ENCODE assay signal across 24 cellular contexts in genomic region chr22:30511903-30512302, GRCh38. TPM values are rescaled to one million over a fixed set of nuclear protein-coding genes. Genes with fewer than 3 reads are reported as not detected.
A peak's percentile ranks its signal among the peaks of the same experiment; 100 is the strongest.
DNase-seq lines count a peak whose midpoint lies in the region; ATAC-seq and TF ChIP-seq lines count a peak whose summit lies in the region.
"Had no signal": no experiment of that assay in that cellular context is flagged by ENCODE, and none has a peak within 500 bp of the region (broad histone marks: within the 10 kb centered on the region; RNA-seq: fewer than 3 reads in every experiment).

No MANE protein-coding gene starts in this region.

- H3K36me3 ChIP-seq in IMR-90 (ENCODE audit: control insufficient read depth, insufficient read depth, low read length) (no peaks in the 10 kb centered on the region), MG63 (no peaks in the 10 kb centered on the region)
- H3K36me3 ChIP-seq: BE2C; BLaER1 treated with 17β-estradiol and CSF1 and Interleukin-3, amounts not matched to agents 10 nM and 100 nM had no signal

- no peaks in the 10 kb centered on the region for H3K79me1 ChIP-seq in IMR-90 (ENCODE audit: low read depth in 1 of 2, low read length in 2 of 2)

- no peak overlapping the region for H3K9ac ChIP-seq in IMR-90 (ENCODE audit: low read depth, low read length)
- H3K9ac ChIP-seq: BLaER1 treated with 17β-estradiol and CSF1 and Interleukin-3, amounts not matched to agents 10 nM and 100 nM had no signal

- H4K5ac ChIP-seq in IMR-90 (ENCODE audit: low read depth, low read length), result no peak overlapping the region

- H3K4ac ChIP-seq in IMR-90 (ENCODE audit: low read depth, low read length), result no peak overlapping the region

- no peak overlapping the region for H3K27ac Mint-ChIP-seq in activated CD8-positive, alpha-beta T cell treated with anti-CD3 and anti-CD28 coated beads for 36 hours
- no peak overlapping the region for H3K27ac Mint-ChIP-seq in activated CD8-positive, alpha-beta T cell treated with anti-CD3 and anti-CD28 coated beads, Interleukin-2, amount 10 ng/mL, durations not matched to agents 7 days and 5 days
- no peak overlapping the region for H3K27ac Mint-ChIP-seq in WTC11
- H3K27ac Mint-ChIP-seq: CD14-positive monocyte; CD4-positive, alpha-beta T cell; CD8-positive, alpha-beta memory T cell had no signal

- H3K4me3 ChIP-seq in IMR-90 (ENCODE audit: insufficient read depth, low read depth, low read length) (no peak overlapping the region), MG63 (no peak overlapping the region)
- H3K4me3 ChIP-seq: BLaER1 treated with 17β-estradiol and CSF1 and Interleukin-3, amounts not matched to agents 10 nM and 100 nM; GM12878 had no signal

- no peak for TF ChIP-seq CTCF in activated CD8-positive, alpha-beta T cell treated with anti-CD3 and anti-CD28 coated beads for 36 hours (IDR thresholded peaks at IDR 0.05)
- TF ChIP-seq CTCF in IMR-90 (conservative IDR thresholded peaks at IDR 0.05; ENCODE audit: low read depth, low read length) (no peak), WTC11 (IDR thresholded peaks at IDR 0.05) (no peak)

- H3K36me3 Mint-ChIP-seq in activated CD8-positive, alpha-beta T cell treated with anti-CD3 and anti-CD28 coated beads for 36 hours (ENCODE audit: low read depth), result no peaks in the 10 kb centered on the region
- no peaks in the 10 kb centered on the region for H3K36me3 Mint-ChIP-seq in activated CD8-positive, alpha-beta T cell treated with anti-CD3 and anti-CD28 coated beads, Interleukin-2, amount 10 ng/mL, durations not matched to agents 7 days and 5 days (ENCODE audit: low read depth)
- no peaks in the 10 kb centered on the region for H3K36me3 Mint-ChIP-seq in WTC11
- H3K36me3 Mint-ChIP-seq: CD14-positive monocyte; CD8-positive, alpha-beta memory T cell had no signal

- TF ChIP-seq POLR2A in IMR-90 (IDR thresholded peaks at IDR 0.05; ENCODE audit: low read depth, low read length) (no peak), erythroblast (IDR thresholded peaks at IDR 0.05; ENCODE audit: low read length) (no peak)

- TF ChIP-seq RAD21 in IMR-90 (IDR thresholded peaks at IDR 0.05; ENCODE audit: low read length), result no peak

- H3K4me2 ChIP-seq in IMR-90 (ENCODE audit: low read depth, low read length), result no peak overlapping the region
- H3K4me2 ChIP-seq: BLaER1 treated with 17β-estradiol and CSF1 and Interleukin-3, amounts not matched to agents 10 nM and 100 nM had no signal

- peaks cover 5% of the 10 kb centered on the region for H3K27me3 Mint-ChIP-seq in activated CD8-positive, alpha-beta T cell treated with anti-CD3 and anti-CD28 coated beads for 36 hours
- H3K27me3 Mint-ChIP-seq in activated CD8-positive, alpha-beta T cell treated with anti-CD3 and anti-CD28 coated beads, Interleukin-2, amount 10 ng/mL, durations not matched to agents 7 days and 5 days (ENCODE audit: low read depth), result peaks cover 4% of the 10 kb centered on the region
- H3K27me3 Mint-ChIP-seq in WTC11 (ENCODE audit: low read depth), result peaks cover 2% of the 10 kb centered on the region; the same call in 1 of the 2 replicates

- no peak overlapping the region for H4K8ac ChIP-seq in IMR-90 (ENCODE audit: low read depth in 2 of 2, low read length in 2 of 2)

- no peaks in the 10 kb centered on the region for H4K20me1 ChIP-seq in IMR-90 (ENCODE audit: insufficient read depth, low read length)
- H4K20me1 ChIP-seq: BLaER1 treated with 17β-estradiol and CSF1 and Interleukin-3, amounts not matched to agents 10 nM and 100 nM had no signal

- H3K9me3 ChIP-seq in IMR-90 (ENCODE audit: control insufficient read depth, insufficient read depth, low read length) (peaks cover 3% of the 10 kb centered on the region; the same call in 1 of the 2 replicates), MG63 (peaks cover 2% of the 10 kb centered on the region; the same call in 1 of the 2 replicates)
- H3K9me3 ChIP-seq: BE2C had no signal

- H2BK5ac ChIP-seq in IMR-90 (ENCODE audit: low read depth, low read length, poor library complexity, severe bottlenecking), result no peak overlapping the region

- H3K14ac ChIP-seq in IMR-90 (replicated peaks; ENCODE audit: low read depth, low read length), result no peak overlapping the region

- BruUV-seq in IMR-90 (replicated peaks; lab: Mats Ljungman, UMichigan), result no TSS peak

- no peak overlapping the region for H2BK120ac ChIP-seq in IMR-90 (ENCODE audit: low read depth, low read length)

- intact Hi-C loops in activated CD8-positive, alpha-beta T cell treated with anti-CD3 and anti-CD28 coated beads for 36 hours (cut with micrococcal nuclease), result no loop called here
- intact Hi-C loops in IMR-90 (cut with micrococcal nuclease) (no loop called here), left cardiac atrium (cut with DNase I) (no loop called here)

- no peak overlapping the region for H2AFZ ChIP-seq in IMR-90 (replicated peaks; ENCODE audit: low read length, poor library complexity)

- no peak overlapping the region for H2BK15ac ChIP-seq in IMR-90 (ENCODE audit: low read depth, low read length)

- H3K4me1 ChIP-seq in IMR-90 (ENCODE audit: control insufficient read depth, insufficient read depth, low read length), result no peaks in the 10 kb centered on the region
- H3K4me1 ChIP-seq: BE2C had no signal

- H2AK5ac ChIP-seq in IMR-90 (ENCODE audit: low read depth, low read length), result no peak overlapping the region

- no peak overlapping the region for H2BK20ac ChIP-seq in IMR-90 (ENCODE audit: low read depth, low read length)

- peaks cover 26% of the 10 kb centered on the region for H3K27me3 ChIP-seq in IMR-90 (ENCODE audit: control insufficient read depth, insufficient read depth, low read length)
- H3K27me3 ChIP-seq in MG63, result no peaks in the 10 kb centered on the region
- H3K27me3 ChIP-seq: BE2C; BLaER1 treated with 17β-estradiol and CSF1 and Interleukin-3, amounts not matched to agents 10 nM and 100 nM had no signal

- dilution Hi-C loops in IMR-90 (cut with HindIII; ENCODE audit: low sequenced_read_pairs, unreplicated experiment), result no loop called here

- CTCF ChIA-PET in activated CD8-positive, alpha-beta T cell treated with anti-CD3 and anti-CD28 coated beads for 36 hours (lab: Charles Lee), result no interaction called here
- CTCF ChIA-PET in activated CD8-positive, alpha-beta T cell treated with anti-CD3 and anti-CD28 coated beads, Interleukin-2, amount 10 ng/mL, durations not matched to agents 7 days and 5 days (lab: Charles Lee), result interaction anchor here (1.2 kb wide), 1 partner anchor 27 kb away, joined by 3 read pairs; no protein-coding TSS in a partner anchor
- CTCF ChIA-PET in IMR-90 (lab: Yijun Ruan, JAX), result no interaction called here
- CTCF ChIA-PET in WTC11 (lab: Charles Lee), result interaction anchor here (1.3 kb wide), 1 partner anchor 22 kb away, joined by 4 read pairs; no protein-coding TSS in a partner anchor

- H3K4me1 Mint-ChIP-seq in activated CD8-positive, alpha-beta T cell treated with anti-CD3 and anti-CD28 coated beads for 36 hours (ENCODE audit: low read depth), result no peaks in the 10 kb centered on the region
- H3K4me1 Mint-ChIP-seq in activated CD8-positive, alpha-beta T cell treated with anti-CD3 and anti-CD28 coated beads, Interleukin-2, amount 10 ng/mL, durations not matched to agents 7 days and 5 days (ENCODE audit: low read depth), result no peaks in the 10 kb centered on the region
- H3K4me1 Mint-ChIP-seq in WTC11, result no peaks in the 10 kb centered on the region
- H3K4me1 Mint-ChIP-seq: CD14-positive monocyte; CD8-positive, alpha-beta memory T cell had no signal

- 88% methylated on average over 6 of the region's 8 CpGs; no CpG with 5 or more reads in 1 of the 2 experiments for WGBS in IMR-90 (ENCODE audit: extremely low coverage in 2 of 2, insufficient read length in 1 of 2), 2 experiments

- H3K23ac ChIP-seq in IMR-90 (ENCODE audit: low read depth, low read length), result no peak overlapping the region

- H2AK9ac ChIP-seq in IMR-90 (replicated peaks; ENCODE audit: low read depth, low read length, poor library complexity), result no peak overlapping the region

- no peak overlapping the region for H3K18ac ChIP-seq in IMR-90 (ENCODE audit: low read depth, low read length)

- no peak overlapping the region for H3K56ac ChIP-seq in IMR-90 (ENCODE audit: extremely low read depth, insufficient read depth, low read length)

- in situ Hi-C loops in IMR-90 (cut with MboI; ENCODE audit: low sequenced_read_pairs), result no loop called here

- H3K9me3 Mint-ChIP-seq in activated CD8-positive, alpha-beta T cell treated with anti-CD3 and anti-CD28 coated beads for 36 hours, result peaks cover 2% of the 10 kb centered on the region
- H3K9me3 Mint-ChIP-seq in activated CD8-positive, alpha-beta T cell treated with anti-CD3 and anti-CD28 coated beads, Interleukin-2, amount 10 ng/mL, durations not matched to agents 7 days and 5 days (ENCODE audit: insufficient read depth), result no peaks in the 10 kb centered on the region
- H3K9me3 Mint-ChIP-seq in WTC11, result peaks cover 20% of the 10 kb centered on the region
- H3K9me3 Mint-ChIP-seq: CD4-positive, alpha-beta T cell had no signal

- no peak overlapping the region for H4K91ac ChIP-seq in IMR-90 (ENCODE audit: insufficient read depth, low read depth, low read length)

- no peak for ATAC-seq in activated CD8-positive, alpha-beta T cell treated with anti-CD3 and anti-CD28 coated beads for 36 hours
- ATAC-seq in activated CD8-positive, alpha-beta T cell treated with anti-CD3 and anti-CD28 coated beads, Interleukin-2, amount 10 ng/mL, durations not matched to agents 7 days and 5 days, result no peak
- no peak for ATAC-seq in IMR-90 (ENCODE audit: low read depth)
- ATAC-seq in WTC11, result no peak
- no peak for ATAC-seq in left cardiac atrium
- ATAC-seq in GM21723 (IDR thresholded peaks at IDR 0.05; ENCODE audit: unreplicated experiment), result no peak
- ATAC-seq: GM12878 had no signal

- no peak overlapping the region for H3K27ac ChIP-seq in IMR-90 (ENCODE audit: insufficient read depth, low read length)
- H3K27ac ChIP-seq: 22Rv1; BLaER1 treated with 17β-estradiol and CSF1 and Interleukin-3, amounts not matched to agents 10 nM and 100 nM had no signal

- DNase-seq in activated CD8-positive, alpha-beta T cell treated with anti-CD3 and anti-CD28 coated beads for 36 hours, result peak; percentile 23
- no peak for DNase-seq in activated CD8-positive, alpha-beta T cell treated with anti-CD3 and anti-CD28 coated beads, Interleukin-2, amount 10 ng/mL, durations not matched to agents 7 days and 5 days
- no peak for DNase-seq in IMR-90
- DNase-seq in WTC11 (ENCODE audit: low spot score), result no peak
- DNase-seq in erythroblast (lab: John Stamatoyannopoulos, UW), result peak; percentile 15 to 49
- no peak for DNase-seq in left cardiac atrium
- no peak for DNase-seq in MG63
- DNase-seq: ACHN; AML-193; BE2C; CD4-positive, alpha-beta T cell; CD8-positive, alpha-beta memory T cell; DMS 273 treated with DMSO at 0.1 percent for 48 hours; DMS79; EL; GDM1; GOT3; H7; HCEC 1CT had no signal

- H3K4me3 Mint-ChIP-seq in activated CD8-positive, alpha-beta T cell treated with anti-CD3 and anti-CD28 coated beads for 36 hours, result no peak overlapping the region
- H3K4me3 Mint-ChIP-seq in activated CD8-positive, alpha-beta T cell treated with anti-CD3 and anti-CD28 coated beads, Interleukin-2, amount 10 ng/mL, durations not matched to agents 7 days and 5 days, result no peak overlapping the region
- no peak overlapping the region for H3K4me3 Mint-ChIP-seq in WTC11
- H3K4me3 Mint-ChIP-seq: CD14-positive monocyte; CD4-positive, alpha-beta T cell; CD8-positive, alpha-beta memory T cell had no signal

- POLR2A ChIA-PET in activated CD8-positive, alpha-beta T cell treated with anti-CD3 and anti-CD28 coated beads for 36 hours (lab: Charles Lee), result interaction anchor here (1.1 kb wide), 1 partner anchor 13 kb away, joined by 3 read pairs; no protein-coding TSS in a partner anchor
- POLR2A ChIA-PET in activated CD8-positive, alpha-beta T cell treated with anti-CD3 and anti-CD28 coated beads, Interleukin-2, amount 10 ng/mL, durations not matched to agents 7 days and 5 days (lab: Charles Lee), result no interaction called here
- POLR2A ChIA-PET in IMR-90 (lab: Charles Lee; ENCODE audit: unreplicated experiment), result no interaction called here
- POLR2A ChIA-PET in WTC11 (lab: Charles Lee), result no interaction called here

- no peaks in the 10 kb centered on the region for H3K9me1 ChIP-seq in IMR-90 (ENCODE audit: insufficient read depth, low read length)

RNA-seq across cellular contexts. Expression of gene SEC14L4, which starts 6.4 kb away (rescaled TPM):
- total RNA-seq in activated CD8-positive, alpha-beta T cell treated with anti-CD3 and anti-CD28 coated beads for 36 hours, result not detected
- total RNA-seq in activated CD8-positive, alpha-beta T cell treated with anti-CD3 and anti-CD28 coated beads, Interleukin-2, amount 10 ng/mL, durations not matched to agents 7 days and 5 days, result not detected
- total RNA-seq in IMR-90 (2012; rRNA removed) (not detected in 2 replicates), WTC11 (2021) (1.9 to 2.9 TPM (median 2.8 TPM) in 3 replicates), left cardiac atrium (not detected)
- polyA plus RNA-seq in IMR-90 (2012; rRNA removed), result not detected in 2 replicates
- polyA plus RNA-seq in IMR-90 (2012; cell fraction: cytosol; rRNA removed), result not detected in 2 replicates
- not detected in 2 replicates for polyA plus RNA-seq in IMR-90 (2012; cell fraction: nucleus; rRNA removed; ENCODE audit: low replicate concordance)
- total RNA-seq in MG63 (2014; rRNA removed; shearing (Covaris generic); ENCODE audit: low replicate concordance), result 1.6 and 4.9 TPM in 2 replicates
- total RNA-seq: CD4-positive, alpha-beta T cell; CD8-positive, alpha-beta memory T cell; GM12878; H7 had no signal
- polyA plus RNA-seq: CD14-positive monocyte; CD8-positive, alpha-beta memory T cell; GM12878 had no signal

RNA-seq across cellular contexts. Expression of gene SEC14L6, which starts 34.6 kb away (rescaled TPM):
- not detected for total RNA-seq in activated CD8-positive, alpha-beta T cell treated with anti-CD3 and anti-CD28 coated beads for 36 hours
- total RNA-seq in activated CD8-positive, alpha-beta T cell treated with anti-CD3 and anti-CD28 coated beads, Interleukin-2, amount 10 ng/mL, durations not matched to agents 7 days and 5 days, result not detected
- total RNA-seq in IMR-90 (2012; rRNA removed) (not detected in 2 replicates), WTC11 (2021) (1.6 to 2.0 TPM (median 1.7 TPM) in 3 replicates), left cardiac atrium (under 1 TPM; 0.08 to 0.56 TPM)
- 0.09 TPM in 1 of 2 replicates, not detected in the other for polyA plus RNA-seq in IMR-90 (2012; rRNA removed)
- polyA plus RNA-seq in IMR-90 (2012; cell fraction: cytosol; rRNA removed), result 0.08 and 0.23 TPM in 2 replicates
- 0.04 and 0.09 TPM in 2 replicates for polyA plus RNA-seq in IMR-90 (2012; cell fraction: nucleus; rRNA removed; ENCODE audit: low replicate concordance)
- total RNA-seq in MG63 (2014; rRNA removed; shearing (Covaris generic); ENCODE audit: low replicate concordance), result not detected in 2 replicates
- total RNA-seq: CD4-positive, alpha-beta T cell; CD8-positive, alpha-beta memory T cell; GM12878 had no signal
- polyA plus RNA-seq: CD14-positive monocyte, GM12878 had no signal

RNA-seq across cellular contexts. Expression of gene SEC14L3, which starts 40.1 kb away (rescaled TPM):
- not detected for total RNA-seq in activated CD8-positive, alpha-beta T cell treated with anti-CD3 and anti-CD28 coated beads for 36 hours
- not detected for total RNA-seq in activated CD8-positive, alpha-beta T cell treated with anti-CD3 and anti-CD28 coated beads, Interleukin-2, amount 10 ng/mL, durations not matched to agents 7 days and 5 days
- total RNA-seq in IMR-90 (2012; rRNA removed), result not detected in 2 replicates
- polyA plus RNA-seq in IMR-90 (2012; rRNA removed), result not detected in 2 replicates
- not detected in 2 replicates for polyA plus RNA-seq in IMR-90 (2012; cell fraction: cytosol; rRNA removed)
- not detected in 2 replicates for polyA plus RNA-seq in IMR-90 (2012; cell fraction: nucleus; rRNA removed; ENCODE audit: low replicate concordance)
- not detected in 3 replicates for total RNA-seq in WTC11 (2021)
- total RNA-seq in left cardiac atrium, result not detected
- not detected in 2 replicates for total RNA-seq in MG63 (2014; rRNA removed; shearing (Covaris generic); ENCODE audit: low replicate concordance)
- total RNA-seq: CD4-positive, alpha-beta T cell; CD8-positive, alpha-beta memory T cell; GM12878; H7 had no signal
- polyA plus RNA-seq: CD14-positive monocyte; CD8-positive, alpha-beta memory T cell had no signal

Comparison
In these comparisons a context has a peak if more than half of its experiments do, and no peak if none do; other contexts are left out.
1. DNase-seq: peak in activated CD8-positive, alpha-beta T cell treated with anti-CD3 and anti-CD28 coated beads for 36 hours (single experiment) and erythroblast (2 of 2); none in activated CD8-positive, alpha-beta T cell treated with anti-CD3 and anti-CD28 coated beads, Interleukin-2, amount 10 ng/mL, durations not matched to agents 7 days and 5 days (single experiment), IMR-90 (single experiment), WTC11 (single experiment), left cardiac atrium (single experiment) and MG63 (single experiment).
2. CTCF ChIA-PET loops: an anchor here in activated CD8-positive, alpha-beta T cell treated with anti-CD3 and anti-CD28 coated beads, Interleukin-2, amount 10 ng/mL, durations not matched to agents 7 days and 5 days (1.2 kb wide) and WTC11 (1.3 kb wide); none called in activated CD8-positive, alpha-beta T cell treated with anti-CD3 and anti-CD28 coated beads for 36 hours and IMR-90.